In genomic region chr13:112891477-112892401, GRCh38 we compare ENCODE assay signal across 16 cellular contexts.
DNase-seq lines count a peak whose midpoint lies in the region; ATAC-seq, FAIRE-seq and TF ChIP-seq lines count a peak whose summit lies in the region.
"Had no signal": no experiment of that assay in that cellular context is flagged by ENCODE, and none has a peak within 500 bp of the region (broad histone marks: within the 10 kb centered on the region; RNA-seq: fewer than 3 reads in every experiment).

No MANE protein-coding gene starts in this region.

- no peaks in the 10 kb centered on the region for H3K4me1 Mint-ChIP-seq in activated CD4-positive, alpha-beta T cell treated with anti-CD3 and anti-CD28 coated beads for 36 hours
- peaks cover 2% of the 10 kb centered on the region for H3K4me1 Mint-ChIP-seq in activated CD4-positive, alpha-beta T cell treated with anti-CD3 and anti-CD28 coated beads, Interleukin-2, amount 10 ng/mL, durations not matched to agents 24 days and 14 days
- H3K4me1 Mint-ChIP-seq: activated naive CD8-positive, alpha-beta T cell treated with anti-CD3 and anti-CD28 coated beads, Interleukin-2, amount 10 ng/mL, durations not matched to agents 7 days and 5 days had no signal

- peaks cover 6% of the 10 kb centered on the region for H3K27me3 Mint-ChIP-seq in activated CD4-positive, alpha-beta T cell treated with anti-CD3 and anti-CD28 coated beads for 36 hours
- peaks cover 18% of the 10 kb centered on the region for H3K27me3 Mint-ChIP-seq in activated CD4-positive, alpha-beta T cell treated with anti-CD3 and anti-CD28 coated beads, Interleukin-2, amount 10 ng/mL, durations not matched to agents 24 days and 14 days

- no peak overlapping the region for H3K27ac Mint-ChIP-seq in activated CD4-positive, alpha-beta T cell treated with anti-CD3 and anti-CD28 coated beads for 36 hours
- H3K27ac Mint-ChIP-seq in activated CD4-positive, alpha-beta T cell treated with anti-CD3 and anti-CD28 coated beads, Interleukin-2, amount 10 ng/mL, durations not matched to agents 24 days and 14 days = no peak overlapping the region
- H3K27ac Mint-ChIP-seq: activated naive CD8-positive, alpha-beta T cell treated with anti-CD3 and anti-CD28 coated beads, Interleukin-2, amount 10 ng/mL, durations not matched to agents 7 days and 5 days had no signal

- DNase-seq in activated CD4-positive, alpha-beta T cell treated with anti-CD3 and anti-CD28 coated beads for 36 hours = peak; percentile 2
- no peak for DNase-seq in activated CD4-positive, alpha-beta T cell treated with anti-CD3 and anti-CD28 coated beads, Interleukin-2, amount 10 ng/mL, durations not matched to agents 24 days and 14 days
- DNase-seq in NCI-H748 (lab: John Stamatoyannopoulos, UW; ENCODE audit: unreplicated experiment) (peak; percentile 77), iPS-NIHi7 (ENCODE audit: extremely low spot score) (peak; percentile 39), stomach (peak; percentile 40), T1000 (lab: John Stamatoyannopoulos, UW) (no peak), urothelium cell line (ENCODE audit: low spot score) (no peak)
- DNase-seq: activated naive CD8-positive, alpha-beta T cell treated with anti-CD3 and anti-CD28 coated beads, Interleukin-2, amount 10 ng/mL, durations not matched to agents 7 days and 5 days; Calu3; NCI-H82; SJCRH30; thyroid gland had no signal

- WGBS in stomach, 5 donors = 53 to 76% (median 58%) methylated on average over 21 to 40 of the region's 40 CpGs

- no peak for TF ChIP-seq EP300 in stomach (IDR thresholded peaks at IDR 0.05)

- no peaks in the 10 kb centered on the region for H3K36me3 ChIP-seq in stomach
- H3K36me3 ChIP-seq: pancreas, SJCRH30, thyroid gland had no signal

- H3K4me3 Mint-ChIP-seq in activated CD4-positive, alpha-beta T cell treated with anti-CD3 and anti-CD28 coated beads for 36 hours = no peak overlapping the region
- H3K4me3 Mint-ChIP-seq in activated CD4-positive, alpha-beta T cell treated with anti-CD3 and anti-CD28 coated beads, Interleukin-2, amount 10 ng/mL, durations not matched to agents 24 days and 14 days = no peak overlapping the region
- H3K4me3 Mint-ChIP-seq: activated naive CD8-positive, alpha-beta T cell treated with anti-CD3 and anti-CD28 coated beads, Interleukin-2, amount 10 ng/mL, durations not matched to agents 7 days and 5 days had no signal

- no peak for FAIRE-seq in urothelium cell line (lab: Jason Lieb, UNC)
- FAIRE-seq: A204.1, colon, pancreas had no signal

- no peaks in the 10 kb centered on the region for H3K9me3 Mint-ChIP-seq in activated CD4-positive, alpha-beta T cell treated with anti-CD3 and anti-CD28 coated beads for 36 hours (ENCODE audit: low read depth)
- no peaks in the 10 kb centered on the region for H3K9me3 Mint-ChIP-seq in activated CD4-positive, alpha-beta T cell treated with anti-CD3 and anti-CD28 coated beads, Interleukin-2, amount 10 ng/mL, durations not matched to agents 24 days and 14 days
- H3K9me3 Mint-ChIP-seq: activated naive CD8-positive, alpha-beta T cell treated with anti-CD3 and anti-CD28 coated beads, Interleukin-2, amount 10 ng/mL, durations not matched to agents 7 days and 5 days had no signal

- intact Hi-C loops in activated CD4-positive, alpha-beta T cell treated with anti-CD3 and anti-CD28 coated beads for 36 hours (cut with DNase I, micrococcal nuclease) = no loop called here
- intact Hi-C loops in activated CD4-positive, alpha-beta T cell treated with anti-CD3 and anti-CD28 coated beads, Interleukin-2, amount 10 ng/mL, durations not matched to agents 24 days and 14 days (cut with micrococcal nuclease) = no loop called here
- intact Hi-C loops in stomach (cut with DNase I; ENCODE audit: low total_unique reads) = no loop called here

- H3K9me3 ChIP-seq in stomach = no peaks in the 10 kb centered on the region
- H3K9me3 ChIP-seq: pancreas, SJCRH30, thyroid gland had no signal

- POLR2A ChIA-PET in activated CD4-positive, alpha-beta T cell treated with anti-CD3 and anti-CD28 coated beads for 36 hours (lab: Charles Lee) = no interaction called here

- no peak for TF ChIP-seq POLR2A in stomach (IDR thresholded peaks at IDR 0.05)

- TF ChIP-seq CTCF in stomach (IDR thresholded peaks at IDR 0.05) = no peak

- peaks cover 29 to 38% (median 33%) of the 10 kb centered on the region in 4 donors for H3K4me1 ChIP-seq in stomach

- CTCF ChIA-PET in activated CD4-positive, alpha-beta T cell treated with anti-CD3 and anti-CD28 coated beads for 36 hours (lab: Charles Lee) = interaction anchor here (0.9 kb wide), 1 partner anchor 12 kb away, joined by 3 read pairs; no protein-coding TSS in a partner anchor

- no peak for ATAC-seq in activated CD4-positive, alpha-beta T cell treated with anti-CD3 and anti-CD28 coated beads for 36 hours
- no peak for ATAC-seq in GM21737 (IDR thresholded peaks at IDR 0.05; ENCODE audit: unreplicated experiment)

- no peak overlapping the region for H3K4me3 ChIP-seq in stomach
- H3K4me3 ChIP-seq: pancreas, SJCRH30, thyroid gland had no signal

- no peaks in the 10 kb centered on the region for H3K36me3 Mint-ChIP-seq in activated CD4-positive, alpha-beta T cell treated with anti-CD3 and anti-CD28 coated beads for 36 hours (ENCODE audit: low read depth)
- no peaks in the 10 kb centered on the region for H3K36me3 Mint-ChIP-seq in activated CD4-positive, alpha-beta T cell treated with anti-CD3 and anti-CD28 coated beads, Interleukin-2, amount 10 ng/mL, durations not matched to agents 24 days and 14 days (ENCODE audit: low read depth)
- H3K36me3 Mint-ChIP-seq: activated naive CD8-positive, alpha-beta T cell treated with anti-CD3 and anti-CD28 coated beads, Interleukin-2, amount 10 ng/mL, durations not matched to agents 7 days and 5 days had no signal

- peaks cover 0 to 43% (median 28%) of the 10 kb centered on the region in 3 donors for H3K27me3 ChIP-seq in stomach
- H3K27me3 ChIP-seq: pancreas, thyroid gland had no signal

- H3K27ac ChIP-seq in stomach = no peak overlapping the region
- H3K27ac ChIP-seq: SJCRH30 had no signal

Comparison
In these comparisons a context has a peak if more than half of its experiments do, and no peak if none do; other contexts are left out.
1. DNase-seq: peak in activated CD4-positive, alpha-beta T cell treated with anti-CD3 and anti-CD28 coated beads for 36 hours (single experiment), NCI-H748 (single experiment), iPS-NIHi7 (single experiment) and stomach (single experiment); none in activated CD4-positive, alpha-beta T cell treated with anti-CD3 and anti-CD28 coated beads, Interleukin-2, amount 10 ng/mL, durations not matched to agents 24 days and 14 days (single experiment), T1000 (single experiment) and urothelium cell line (single experiment).